In the genomic region with DNA sequence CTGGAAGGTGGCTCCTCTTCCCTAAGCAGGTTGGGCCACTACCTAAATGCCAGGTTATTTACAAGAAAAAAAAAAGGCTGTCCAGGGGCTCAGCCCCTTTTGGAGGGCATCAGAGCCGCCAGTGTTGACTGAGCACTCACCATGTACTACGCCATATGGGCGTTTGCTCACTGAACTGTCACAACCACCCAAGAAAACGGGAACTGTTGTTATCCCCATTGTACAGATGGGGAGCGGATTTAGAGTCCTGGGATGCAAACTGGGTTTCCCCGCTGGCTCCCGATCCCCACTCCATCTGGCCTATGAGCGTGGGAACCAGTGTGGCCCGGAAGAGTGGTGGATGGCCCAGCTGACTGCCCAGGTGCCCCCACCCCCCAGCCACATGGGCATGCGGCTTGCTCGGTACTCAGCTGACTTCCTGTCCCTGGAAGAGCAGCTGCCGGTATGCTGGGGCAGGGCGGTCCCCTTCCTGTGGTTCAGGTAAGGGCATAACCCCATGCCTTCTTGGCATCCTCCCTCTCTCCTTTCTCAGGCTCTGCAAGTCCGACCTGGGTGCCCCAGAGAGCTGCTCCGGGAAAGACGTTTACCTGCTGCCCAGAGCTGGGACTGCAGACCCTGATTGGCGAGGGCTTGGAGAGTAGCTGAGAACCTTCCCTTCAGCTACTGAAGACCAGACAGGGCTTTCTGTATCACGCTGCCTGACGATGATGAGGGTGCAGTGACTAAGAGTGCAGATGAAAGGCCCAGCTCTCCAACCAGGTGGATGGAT, we compare ENCODE assay signal across 8 cellular contexts. TPM values are rescaled to one million over a fixed set of nuclear protein-coding genes. Genes with fewer than 3 reads are reported as not detected.
DNase-seq lines count a peak whose midpoint lies in the region; ATAC-seq and TF ChIP-seq lines count a peak whose summit lies in the region.

No MANE protein-coding gene starts in this region.

- peak; percentile 53 for DNase-seq in colonic mucosa
- peak in 1 of 5 donors; percentile 50 for DNase-seq in ovary
- DNase-seq in NCI-H526 treated with DMSO at 0.1 percent for 48 hours (lab: John Stamatoyannopoulos, UW) = no peak
- DNase-seq in T1000 (lab: John Stamatoyannopoulos, UW) = no peak
- no peak for DNase-seq in NK-92 treated with Interleukin-12 subunit alpha and Interleukin-12 subunit beta, amount 100 ng/mL, for 24 hours (lab: John Stamatoyannopoulos, UW)

- no peaks in the 10 kb centered on the region for H3K36me3 ChIP-seq in colonic mucosa
- H3K36me3 ChIP-seq in ovary = no peaks in the 10 kb centered on the region

- WGBS in ovary, 3 donors = 80 to 84% (median 83%) methylated on average over 18 to 19 of the region's 19 CpGs

- H3K9ac ChIP-seq in colonic mucosa (ENCODE audit: low read depth in 2 of 2, low read length in 2 of 2) = peak overlapping the region; percentile 8 to 55

- H3K27me3 ChIP-seq in colonic mucosa (no peaks in the 10 kb centered on the region), ovary (no peaks in the 10 kb centered on the region)

- H3K9me3 ChIP-seq in colonic mucosa (no peaks in the 10 kb centered on the region), ovary (no peaks in the 10 kb centered on the region)

- TF ChIP-seq EP300 in ovary (IDR thresholded peaks at IDR 0.05) = no peak

- H3K4me3 ChIP-seq in WI38 (ENCODE audit: low read depth, low read length) = peak overlapping the region; percentile 40
- H3K4me3 ChIP-seq in colonic mucosa = no peak overlapping the region
- no peak overlapping the region for H3K4me3 ChIP-seq in ovary

- peak overlapping the region; percentile 85 for H3K27ac ChIP-seq in colonic mucosa
- peak overlapping the region; percentile 69 to 87 for H3K27ac ChIP-seq in ovary

- no peak for TF ChIP-seq CTCF in WI38 (IDR thresholded peaks at IDR 0.05; ENCODE audit: low read depth, low read length)
- TF ChIP-seq CTCF in colonic mucosa (IDR thresholded peaks at IDR 0.05) = no peak
- TF ChIP-seq CTCF in ovary (IDR thresholded peaks at IDR 0.05) = no peak

- no peaks in the 10 kb centered on the region for H3K4me1 ChIP-seq in colonic mucosa
- H3K4me1 ChIP-seq in ovary (ENCODE audit: insufficient read depth) = peaks cover 8% of the 10 kb centered on the region

- intact Hi-C loops in colonic mucosa (cut with DNase I) = no loop called here
- intact Hi-C loops in ovary (cut with DNase I) = no loop called here

- peak; percentile 52 for ATAC-seq in HG03354 (IDR thresholded peaks at IDR 0.05; ENCODE audit: poor library complexity, severe bottlenecking, unreplicated experiment)
- ATAC-seq in GM19351 (IDR thresholded peaks at IDR 0.05; ENCODE audit: unreplicated experiment) = no peak

- TF ChIP-seq POLR2A in ovary (IDR thresholded peaks at IDR 0.05) = no peak

RNA-seq across cellular contexts. Expression of a gene that starts 16.3 kb away (rescaled TPM):
- total RNA-seq in colonic mucosa (10 to 100 TPM; 19.7 to 29.4 TPM), ovary (100 to 1,000 TPM in 2 of 7 donors, 10 to 100 TPM in 5; 14.4 to 284 (median 56.5) TPM)
- polyA plus RNA-seq in ovary = 10 to 100 TPM; 21.9 to 69.5 TPM

RNA-seq across cellular contexts. Expression of a gene that starts 34.8 kb away (rescaled TPM):
- total RNA-seq in colonic mucosa (10 to 100 TPM; 33.3 to 40.2 TPM), ovary (10 to 100 TPM; 27.2 to 50.2 (median 37.6) TPM)
- polyA plus RNA-seq in ovary = 10 to 100 TPM; 13.5 to 28.7 TPM
